Comparison of ENCODE assay signal across 14 cellular contexts in genomic region chr7:127578036-127578684, GRCh38. TPM values are rescaled to one million over a fixed set of nuclear protein-coding genes. Genes with fewer than 3 reads are reported as not detected.
A peak's percentile ranks its signal among the peaks of the same experiment; 100 is the strongest.
DNase-seq lines count a peak whose midpoint lies in the region; ATAC-seq, FAIRE-seq and TF ChIP-seq lines count a peak whose summit lies in the region.
"Had no signal": no experiment of that assay in that cellular context is flagged by ENCODE, and none has a peak within 500 bp of the region (broad histone marks: within the 10 kb centered on the region; RNA-seq: fewer than 3 reads in every experiment).

No MANE protein-coding gene starts in this region.

- no peak for TF ChIP-seq POLR2A in gastroesophageal sphincter (IDR thresholded peaks at IDR 0.05)

- H3K4me1 ChIP-seq in HEK293 (ENCODE audit: control insufficient read depth, insufficient read depth, low read length) (no peaks in the 10 kb centered on the region), gastroesophageal sphincter (peaks cover 0 to 46% (median 21%) of the 10 kb centered on the region in 3 donors)

- peak; percentile 35 for TF ChIP-seq CTCF in BJ (IDR thresholded peaks at IDR 0.05; ENCODE audit: insufficient read depth, low read depth, low read length)
- no peak for TF ChIP-seq CTCF in HEK293 (tag by site-specific recombination; IDR thresholded peaks at IDR 0.05)
- peak; percentile 60 for TF ChIP-seq CTCF in VCaP (conservative IDR thresholded peaks at IDR 0.05)
- peak in 2 of 4 experiments; percentile 4 to 15 for TF ChIP-seq CTCF in gastroesophageal sphincter (IDR thresholded peaks at IDR 0.05)

- H3K27ac Mint-ChIP-seq in stimulated activated naive CD8-positive, alpha-beta T cell treated with anti-CD3 and anti-CD28 coated beads, Interleukin-15, amount 100 ng/mL, for 72 hours, result no peak overlapping the region
- H3K27ac Mint-ChIP-seq: dendritic cell treated with granulocyte-macrophage colony-stimulating factor and Interleukin-4, amounts not matched to agents 40 ng/mL and 50 ng/mL, for 4 days; stimulated activated effector memory CD8-positive, alpha-beta T cell treated with anti-CD3 and anti-CD28 coated beads, Interleukin-12 subunit alpha, Interleukin-12 subunit beta, amount 100 ng/mL, for 72 hours had no signal

- TF ChIP-seq EP300 in gastroesophageal sphincter (IDR thresholded peaks at IDR 0.05), result no peak

- H3K27ac ChIP-seq in HEK293 (ENCODE audit: extremely low read depth, low read depth, low read length) (no peak overlapping the region), VCaP (peak overlapping the region; percentile 24; the same call in 1 of the 2 replicates), gastroesophageal sphincter (peak overlapping the region in 3 of 4 donors; percentile 21 to 37 (median 23))

- H3K36me3 ChIP-seq in BJ (ENCODE audit: control insufficient read depth, insufficient read depth, low read length) (peaks cover 16% of the 10 kb centered on the region), HEK293 (ENCODE audit: control insufficient read depth in 2 of 2, insufficient read depth in 1 of 2, low read length in 2 of 2) (peaks cover 0 to 35% of the 10 kb centered on the region in 2 experiments; a peak in 1 of 3 replicates), gastroesophageal sphincter (peaks cover 0 to 39% of the 10 kb centered on the region in 2 donors)

- peaks cover 29% of the 10 kb centered on the region for H3K4me1 Mint-ChIP-seq in stimulated activated naive CD8-positive, alpha-beta T cell treated with anti-CD3 and anti-CD28 coated beads, Interleukin-15, amount 100 ng/mL, for 72 hours

- FAIRE-seq in RCC 7860 (lab: Jason Lieb, UNC), result no peak

- H3K27me3 Mint-ChIP-seq in stimulated activated naive CD8-positive, alpha-beta T cell treated with anti-CD3 and anti-CD28 coated beads, Interleukin-15, amount 100 ng/mL, for 72 hours, result no peaks in the 10 kb centered on the region
- H3K27me3 Mint-ChIP-seq: dendritic cell treated with granulocyte-macrophage colony-stimulating factor and Interleukin-4, amounts not matched to agents 40 ng/mL and 50 ng/mL, for 4 days had no signal

- no peaks in the 10 kb centered on the region for H3K27me3 ChIP-seq in BJ (ENCODE audit: control insufficient read depth, insufficient read depth, low read length)
- H3K27me3 ChIP-seq in gastroesophageal sphincter, result no peaks in the 10 kb centered on the region

- DNase-seq in BJ (ENCODE audit: low read depth) (no peak), activated T-cell treated with anti-CD3 and anti-CD28 coated beads for 4 hours (no peak), RCC 7860 (ENCODE audit: low spot score) (no peak)
- DNase-seq in stimulated activated naive CD8-positive, alpha-beta T cell treated with anti-CD3 and anti-CD28 coated beads, Interleukin-15, amount 100 ng/mL, for 72 hours, result no peak
- DNase-seq: activated T-cell treated with anti-CD3 and anti-CD28 coated beads, Interleukin-2, amount 50 U/mL, for 48 hours had no signal

- no peaks in the 10 kb centered on the region for H3K9me3 Mint-ChIP-seq in stimulated activated naive CD8-positive, alpha-beta T cell treated with anti-CD3 and anti-CD28 coated beads, Interleukin-15, amount 100 ng/mL, for 72 hours
- H3K9me3 Mint-ChIP-seq: dendritic cell treated with granulocyte-macrophage colony-stimulating factor and Interleukin-4, amounts not matched to agents 40 ng/mL and 50 ng/mL, for 4 days; stimulated activated effector memory CD8-positive, alpha-beta T cell treated with anti-CD3 and anti-CD28 coated beads, Interleukin-12 subunit alpha, Interleukin-12 subunit beta, amount 100 ng/mL, for 72 hours had no signal

- POLR2A ChIA-PET in BJ (lab: Charles Lee) (no interaction called here), HEK293 (lab: Yijun Ruan, JAX) (interaction anchor here (2.7 kb wide), 1 partner anchor 10 kb away, joined by 13 read pairs; the partner anchor contains the start of gene ARF5)

- H3K9me3 ChIP-seq in HEK293 (ENCODE audit: control insufficient read depth, insufficient read depth, low read depth, low read length) (no peaks in the 10 kb centered on the region), gastroesophageal sphincter (no peaks in the 10 kb centered on the region)

- H3K4me3 Mint-ChIP-seq in stimulated activated naive CD8-positive, alpha-beta T cell treated with anti-CD3 and anti-CD28 coated beads, Interleukin-15, amount 100 ng/mL, for 72 hours, result no peak overlapping the region
- H3K4me3 Mint-ChIP-seq: dendritic cell treated with granulocyte-macrophage colony-stimulating factor and Interleukin-4, amounts not matched to agents 40 ng/mL and 50 ng/mL, for 4 days; stimulated activated effector memory CD8-positive, alpha-beta T cell treated with anti-CD3 and anti-CD28 coated beads, Interleukin-12 subunit alpha, Interleukin-12 subunit beta, amount 100 ng/mL, for 72 hours had no signal

- no peak overlapping the region for H3K4me3 ChIP-seq in BJ (ENCODE audit: low read depth, low read length)
- H3K4me3 ChIP-seq in HEK293 (ENCODE audit: low read depth, low read length), result no peak overlapping the region
- H3K4me3 ChIP-seq in gastroesophageal sphincter, result no peak overlapping the region

- CTCF ChIA-PET in BJ (lab: Yijun Ruan, JAX) (interaction anchor here (0.6 to 0.9 kb wide), 3 partner anchors 9 to 14 kb away, joined by 3 to 5 read pairs (median 3); no protein-coding TSS in a partner anchor), HEK293 (lab: Yijun Ruan, JAX) (no interaction called here)

- ATAC-seq in gastroesophageal sphincter, result no peak
- no peak for ATAC-seq in HG03139 (IDR thresholded peaks at IDR 0.05; ENCODE audit: unreplicated experiment)
- ATAC-seq in stimulated activated naive CD8-positive, alpha-beta T cell treated with anti-CD3 and anti-CD28 coated beads, Interleukin-15, amount 100 ng/mL, for 72 hours, result no peak
- ATAC-seq: left lobe of liver; right cardiac atrium; stimulated activated effector memory CD8-positive, alpha-beta T cell treated with anti-CD3 and anti-CD28 coated beads, Interleukin-12 subunit alpha, Interleukin-12 subunit beta, amount 100 ng/mL, for 72 hours had no signal

- 58 to 59% methylated on average over 2 to 5 of the region's 5 CpGs for WGBS in gastroesophageal sphincter (ENCODE audit: low coverage in 1 of 2), 2 donors

TF ChIP-seq in HEK293, 187 proteins besides CTCF, POLR2A, EP300 and RAD21 (continues in another document):
- TF ChIP-seq ZNF335 (tag by site-specific recombination; conservative IDR thresholded peaks at IDR 0.05) (peak; percentile 51; the same call in 1 of the 2 replicates), ZNF664 (tag by site-specific recombination; IDR thresholded peaks at IDR 0.05) (no peak), PRDM4 (tag by site-specific recombination; IDR thresholded peaks at IDR 0.05) (peak; percentile 73), ZNF561 (tag by site-specific recombination; IDR thresholded peaks at IDR 0.05; ENCODE audit: borderline replicate concordance) (peak; percentile 63; the same call in 1 of the 2 replicates), YY2 (tag by site-specific recombination; IDR thresholded peaks at IDR 0.05) (peak; percentile 41; the same call in 1 of the 2 replicates), ZNF341 (tag by site-specific recombination; IDR thresholded peaks at IDR 0.05; ENCODE audit: low read depth) (0 out of 2 replicates have a peak, but pooled peaks have one; percentile 12), ZNF140 (tag by site-specific recombination; IDR thresholded peaks at IDR 0.05) (no peak), GLI2 (tag by site-specific recombination; IDR thresholded peaks at IDR 0.05; ENCODE audit: borderline replicate concordance, low read depth) (0 out of 2 replicates have a peak, but pooled peaks have one; percentile 24), MZF1 (tag by site-specific recombination; IDR thresholded peaks at IDR 0.05; ENCODE audit: borderline replicate concordance) (no peak), ZNF423 (tag by site-specific recombination; IDR thresholded peaks at IDR 0.05) (peak; percentile 43; the same call in 1 of the 2 replicates)

RNA-seq across cellular contexts. Expression of gene GCC1, which starts 7.2 kb away (rescaled TPM):
- 9.6 and 10.9 TPM in 2 replicates for polyA plus RNA-seq in BJ (2011; rRNA removed)
- polyA minus RNA-seq in BJ (2011; rRNA and poly(A)+ RNA removed), result 10.9 and 17.4 TPM in 2 replicates
- total RNA-seq in gastroesophageal sphincter, result 10 to 100 TPM; 15.7 to 20.3 (median 16.8) TPM

RNA-seq across cellular contexts. Expression of gene ARF5, which starts 10.1 kb away (rescaled TPM):
- polyA plus RNA-seq in BJ (2011; rRNA removed), result 208 and 216 TPM in 2 replicates
- polyA minus RNA-seq in BJ (2011; rRNA and poly(A)+ RNA removed), result 67.0 and 102 TPM in 2 replicates
- total RNA-seq in gastroesophageal sphincter, result 100 to 1,000 TPM; 113 to 162 (median 141) TPM

RNA-seq across cellular contexts. Expression of gene FSCN3, which starts 15.4 kb away (rescaled TPM):
- polyA plus RNA-seq in BJ (2011; rRNA removed), result 0.16 and 0.21 TPM in 2 replicates
- polyA minus RNA-seq in BJ (2011; rRNA and poly(A)+ RNA removed), result 0.93 and 1.2 TPM in 2 replicates
- total RNA-seq in gastroesophageal sphincter, result 1 to 10 TPM in 3 of 4 donors, not detected in 1; 1.0 to 5.0 (median 1.4) TPM

RNA-seq across cellular contexts. Expression of gene PAX4, which starts 39.8 kb away (rescaled TPM):
- polyA plus RNA-seq in BJ (2011; rRNA removed), result not detected in 2 replicates
- polyA minus RNA-seq in BJ (2011; rRNA and poly(A)+ RNA removed), result not detected in 2 replicates
- not detected for total RNA-seq in gastroesophageal sphincter
- total RNA-seq: left lobe of liver; right cardiac atrium; T-helper 1 cell treated with Interleukin-12 subunit alpha and Interleukin-12 subunit beta and Interleukin-4 antibody, amounts not matched to agents 30 ng/mL and 1 ng/mL, for 36 hours had no signal
- polyA plus RNA-seq: right cardiac atrium had no signal
